In the genomic region with DNA sequence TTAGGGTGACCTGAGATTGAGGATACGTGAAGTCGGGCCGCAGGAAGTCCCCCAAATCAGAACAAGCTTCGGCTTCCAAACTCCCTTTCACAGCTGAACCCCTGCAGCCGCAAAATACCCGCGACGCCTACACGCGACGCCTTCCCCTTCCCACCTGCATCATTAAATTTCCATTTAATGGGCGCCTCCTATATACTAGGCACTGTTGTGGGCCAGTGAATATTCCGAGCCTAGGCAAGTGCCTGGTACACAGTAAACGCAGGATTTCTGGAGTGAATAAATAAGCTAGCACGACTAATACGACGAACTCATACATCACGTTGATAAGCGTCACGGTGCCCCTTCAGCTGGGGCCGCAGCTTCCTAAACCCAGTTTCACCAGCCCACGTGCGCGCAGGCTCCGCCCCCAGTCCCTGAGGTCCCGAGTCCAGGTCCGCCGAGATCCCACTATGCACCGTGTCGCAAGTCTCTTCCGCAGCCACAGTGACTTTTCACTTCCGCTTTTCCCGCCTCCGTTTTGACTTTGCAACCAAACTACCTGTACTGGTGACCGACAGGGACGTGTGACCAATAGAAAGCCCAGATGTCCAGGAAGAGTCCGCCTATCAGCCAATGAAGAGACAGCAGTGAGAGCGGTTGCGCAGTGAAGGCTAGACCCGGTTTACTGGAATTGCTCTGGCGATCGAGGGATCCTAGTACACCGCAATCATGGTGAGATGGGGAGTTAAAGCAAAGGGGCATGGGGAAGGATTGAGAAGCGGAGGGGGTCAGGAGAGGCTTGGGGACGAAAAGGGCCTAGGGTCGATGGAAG, we compare ENCODE assay signal across 8 cellular contexts. TPM values are rescaled to one million over a fixed set of nuclear protein-coding genes. Genes with fewer than 3 reads are reported as not detected.
DNase-seq lines count a peak whose midpoint lies in the region; ATAC-seq and TF ChIP-seq lines count a peak whose summit lies in the region.

A gene (plus strand): TSS at position 623 of the 811 bp plus-strand sequence. CDS start 86 bp downstream, at position 709.

- WGBS in SK-N-SH (ENCODE audit: low lambda C conversion rate), result under 1% methylated on average over 40 of the region's 46 CpGs

- no peaks in the 10 kb centered on the region for H3K9me3 ChIP-seq in SK-N-SH

- H3F3A ChIP-seq in SK-N-SH (replicated peaks; ENCODE audit: insufficient read depth), result peaks cover 3% of the 10 kb centered on the region

- H3K27me3 ChIP-seq in SK-N-SH (ENCODE audit: insufficient read depth), result no peaks in the 10 kb centered on the region

- CTCF ChIA-PET in GM10248 (lab: Yijun Ruan, JAX), result interaction anchor here (0.6 to 2.4 kb wide), 6 partner anchors 10 to 81 kb away, joined by 3 to 18 read pairs (median 3); no protein-coding TSS in a partner anchor
- CTCF ChIA-PET in SK-N-SH (lab: Yijun Ruan, JAX), result interaction anchor here (1.0 to 3.7 kb wide), 6 partner anchors 9 to 401 kb away, joined by 3 to 30 read pairs (median 3); no protein-coding TSS in a partner anchor

- no peaks in the 10 kb centered on the region for H4K20me1 ChIP-seq in SK-N-SH (ENCODE audit: insufficient read depth)

- H3K4me2 ChIP-seq in SK-N-SH, result peak within 1 kb of the TSS; percentile 100

- peak within 1 kb of the TSS; percentile 74 to 98 for H3K27ac ChIP-seq in SK-N-SH (ENCODE audit: low read depth in 2 of 2, low read length in 1 of 2)

- H3K36me3 ChIP-seq in SK-N-SH (replicated peaks in 1 of 2; ENCODE audit: control insufficient read depth in 1 of 2, insufficient read depth in 2 of 2, low read length in 1 of 2), result peaks cover 11 to 22% of the 10 kb centered on the region in 2 experiments

- H3K4me3 ChIP-seq in SK-N-SH (ENCODE audit: low read depth in 2 of 2, low read length in 1 of 2), result peak within 1 kb of the TSS; percentile 91 to 93

- peak; percentile 82 for ATAC-seq in HG02610 (IDR thresholded peaks at IDR 0.05; ENCODE audit: unreplicated experiment)

- TF ChIP-seq CTCF in GM10248 (IDR thresholded peaks at IDR 0.05; ENCODE audit: control extremely low read depth, extremely low read depth, low read depth, missing control alignments) (no peak), SK-N-SH (IDR thresholded peaks at IDR 0.05) (no peak)

- peaks cover 61% of the 10 kb centered on the region for H3K79me2 ChIP-seq in SK-N-SH (ENCODE audit: insufficient read depth)

- no peak for TF ChIP-seq EP300 in SK-N-SH (IDR thresholded peaks at IDR 0.05; ENCODE audit: borderline replicate concordance in 1 of 2, low read depth in 1 of 2, low read length in 1 of 2)

- no peak for TF ChIP-seq RAD21 in SK-N-SH (IDR thresholded peaks at IDR 0.05; ENCODE audit: low read length)

- POLR2A ChIA-PET in GM10248 (lab: Yijun Ruan, JAX), result interaction anchor here (0.6 to 1.2 kb wide), 6 partner anchors 9 to 767 kb away, joined by 3 to 6 read pairs (median 4); a partner anchor contains a TSS
- POLR2A ChIA-PET in SK-N-SH (lab: Yijun Ruan, JAX), result interaction anchor here (0.5 to 2.7 kb wide), 7 partner anchors 10 to 117 kb away, joined by 3 to 12 read pairs (median 4); a partner anchor contains a TSS

- peak within 1 kb of the TSS; percentile 78 for H3K9ac ChIP-seq in SK-N-SH

- DNase-seq in GM10248 (ENCODE audit: extremely low spot score), result peak; percentile 97
- DNase-seq in NCI-H1092 (lab: John Stamatoyannopoulos, UW), result peak; percentile 98
- peak; percentile 91 for DNase-seq in SK-N-SH
- peak; percentile 98 for DNase-seq in activated naive CD4-positive, alpha-beta T cell treated with anti-CD3 and anti-CD28 coated beads, Interleukin-2, amount 50 U/mL, for 16 hours
- DNase-seq in globus pallidus (ENCODE audit: low spot score), result peak; percentile 100
- DNase-seq in nucleus accumbens (lab: John Stamatoyannopoulos, UW), result peak; percentile 83 to 100 (median 98)
- peak; percentile 100 for DNase-seq in superior temporal gyrus (ENCODE audit: extremely low spot score)

- peak within 1 kb of the TSS; percentile 87 for H2AFZ ChIP-seq in SK-N-SH (ENCODE audit: low read depth)

- peaks cover 0 to 20% of the 10 kb centered on the region in 2 experiments; a peak in 1 of 4 replicates for H3K4me1 ChIP-seq in SK-N-SH (ENCODE audit: control insufficient read depth in 1 of 2, insufficient read depth in 2 of 2, low read depth in 1 of 2, low read length in 1 of 2)

- no peaks in the 10 kb centered on the region for H3K9me2 ChIP-seq in SK-N-SH

TF ChIP-seq in SK-N-SH, 30 proteins besides CTCF, POLR2A, EP300 and RAD21 (continues in another document):
- TF ChIP-seq, protein P1, sequence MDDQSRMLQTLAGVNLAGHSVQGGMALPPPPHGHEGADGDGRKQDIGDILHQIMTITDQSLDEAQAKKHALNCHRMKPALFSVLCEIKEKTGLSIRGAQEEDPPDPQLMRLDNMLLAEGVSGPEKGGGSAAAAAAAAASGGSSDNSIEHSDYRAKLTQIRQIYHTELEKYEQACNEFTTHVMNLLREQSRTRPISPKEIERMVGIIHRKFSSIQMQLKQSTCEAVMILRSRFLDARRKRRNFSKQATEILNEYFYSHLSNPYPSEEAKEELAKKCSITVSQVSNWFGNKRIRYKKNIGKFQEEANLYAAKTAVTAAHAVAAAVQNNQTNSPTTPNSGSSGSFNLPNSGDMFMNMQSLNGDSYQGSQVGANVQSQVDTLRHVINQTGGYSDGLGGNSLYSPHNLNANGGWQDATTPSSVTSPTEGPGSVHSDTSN (IDR thresholded peaks at IDR 0.05), result peak; percentile 100
- peak; percentile 62 for TF ChIP-seq NRF1 (IDR thresholded peaks at IDR 0.05; ENCODE audit: low read depth, low read length)
- peak; percentile 66 for TF ChIP-seq POLR2AphosphoS5 (IDR thresholded peaks at IDR 0.05; ENCODE audit: low read depth, low read length)
- peak; percentile 95 for TF ChIP-seq CHD2 (IDR thresholded peaks at IDR 0.05; ENCODE audit: low read length, partially characterized antibody)
- no peak for TF ChIP-seq RCOR1 (IDR thresholded peaks at IDR 0.05; ENCODE audit: low read length)
- TF ChIP-seq NFIC (IDR thresholded peaks at IDR 0.05; ENCODE audit: borderline replicate concordance), result no peak
- TF ChIP-seq, protein P2, sequence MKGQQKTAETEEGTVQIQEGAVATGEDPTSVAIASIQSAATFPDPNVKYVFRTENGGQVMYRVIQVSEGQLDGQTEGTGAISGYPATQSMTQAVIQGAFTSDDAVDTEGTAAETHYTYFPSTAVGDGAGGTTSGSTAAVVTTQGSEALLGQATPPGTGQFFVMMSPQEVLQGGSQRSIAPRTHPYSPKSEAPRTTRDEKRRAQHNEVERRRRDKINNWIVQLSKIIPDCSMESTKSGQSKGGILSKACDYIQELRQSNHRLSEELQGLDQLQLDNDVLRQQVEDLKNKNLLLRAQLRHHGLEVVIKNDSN (IDR thresholded peaks at IDR 0.05; ENCODE audit: borderline replicate concordance, low read depth), result peak; percentile 87
- TF ChIP-seq TCF12 (IDR thresholded peaks at IDR 0.05), result no peak
- peak; percentile 98 for TF ChIP-seq ELF1 (IDR thresholded peaks at IDR 0.05)
- no peak for TF ChIP-seq RFX5 (IDR thresholded peaks at IDR 0.05; ENCODE audit: low read length)
- TF ChIP-seq GATA2 (CRISPR knock-in tag; IDR thresholded peaks at IDR 0.05), result no peak
- peak; percentile 99 for TF ChIP-seq MXI1 (IDR thresholded peaks at IDR 0.05; ENCODE audit: low read depth, low read length)
- TF ChIP-seq, protein P3, sequence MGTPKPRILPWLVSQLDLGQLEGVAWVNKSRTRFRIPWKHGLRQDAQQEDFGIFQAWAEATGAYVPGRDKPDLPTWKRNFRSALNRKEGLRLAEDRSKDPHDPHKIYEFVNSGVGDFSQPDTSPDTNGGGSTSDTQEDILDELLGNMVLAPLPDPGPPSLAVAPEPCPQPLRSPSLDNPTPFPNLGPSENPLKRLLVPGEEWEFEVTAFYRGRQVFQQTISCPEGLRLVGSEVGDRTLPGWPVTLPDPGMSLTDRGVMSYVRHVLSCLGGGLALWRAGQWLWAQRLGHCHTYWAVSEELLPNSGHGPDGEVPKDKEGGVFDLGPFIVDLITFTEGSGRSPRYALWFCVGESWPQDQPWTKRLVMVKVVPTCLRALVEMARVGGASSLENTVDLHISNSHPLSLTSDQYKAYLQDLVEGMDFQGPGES (IDR thresholded peaks at IDR 0.05; ENCODE audit: low read depth, low read length), result peak; percentile 88
- no peak for TF ChIP-seq EZH2phosphoT487 (IDR thresholded peaks at IDR 0.05; ENCODE audit: borderline replicate concordance, low read depth)
- TF ChIP-seq YY1 (IDR thresholded peaks at IDR 0.05; ENCODE audit: low read depth), result peak; percentile 59; the same call in 1 of the 2 replicates
- TF ChIP-seq, protein P4, sequence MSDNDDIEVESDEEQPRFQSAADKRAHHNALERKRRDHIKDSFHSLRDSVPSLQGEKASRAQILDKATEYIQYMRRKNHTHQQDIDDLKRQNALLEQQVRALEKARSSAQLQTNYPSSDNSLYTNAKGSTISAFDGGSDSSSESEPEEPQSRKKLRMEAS (IDR thresholded peaks at IDR 0.05; ENCODE audit: low read depth), result peak; percentile 99
- TF ChIP-seq, protein P5, sequence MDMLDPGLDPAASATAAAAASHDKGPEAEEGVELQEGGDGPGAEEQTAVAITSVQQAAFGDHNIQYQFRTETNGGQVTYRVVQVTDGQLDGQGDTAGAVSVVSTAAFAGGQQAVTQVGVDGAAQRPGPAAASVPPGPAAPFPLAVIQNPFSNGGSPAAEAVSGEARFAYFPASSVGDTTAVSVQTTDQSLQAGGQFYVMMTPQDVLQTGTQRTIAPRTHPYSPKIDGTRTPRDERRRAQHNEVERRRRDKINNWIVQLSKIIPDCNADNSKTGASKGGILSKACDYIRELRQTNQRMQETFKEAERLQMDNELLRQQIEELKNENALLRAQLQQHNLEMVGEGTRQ (IDR thresholded peaks at IDR 0.05; ENCODE audit: borderline replicate concordance, low read depth, low read length), result peak; percentile 57; the same call in 1 of the 2 replicates
- no peak for TF ChIP-seq TEAD4 (IDR thresholded peaks at IDR 0.05; ENCODE audit: borderline replicate concordance, insufficient read depth)

RNA-seq across cellular contexts. Expression of the gene that starts here (rescaled TPM):
- 480 and 533 TPM in 2 replicates for polyA plus RNA-seq in SK-N-SH (2012; rRNA removed)
- polyA plus RNA-seq in SK-N-SH (2012; cell fraction: cytosol; rRNA removed), result 326 and 421 TPM in 2 replicates
- polyA plus RNA-seq in SK-N-SH (2012; cell fraction: nucleus; rRNA removed), result 286 and 336 TPM in 2 replicates

Comparison
In these comparisons a context has a peak if more than half of its experiments do, and no peak if none do; other contexts are left out.
1. Peak in every context shown above with its lines: DNase-seq, ATAC-seq, H3K4me3 ChIP-seq and H3K27ac ChIP-seq.